Comparison of ENCODE assay signal across 31 cellular contexts in the genomic region with DNA sequence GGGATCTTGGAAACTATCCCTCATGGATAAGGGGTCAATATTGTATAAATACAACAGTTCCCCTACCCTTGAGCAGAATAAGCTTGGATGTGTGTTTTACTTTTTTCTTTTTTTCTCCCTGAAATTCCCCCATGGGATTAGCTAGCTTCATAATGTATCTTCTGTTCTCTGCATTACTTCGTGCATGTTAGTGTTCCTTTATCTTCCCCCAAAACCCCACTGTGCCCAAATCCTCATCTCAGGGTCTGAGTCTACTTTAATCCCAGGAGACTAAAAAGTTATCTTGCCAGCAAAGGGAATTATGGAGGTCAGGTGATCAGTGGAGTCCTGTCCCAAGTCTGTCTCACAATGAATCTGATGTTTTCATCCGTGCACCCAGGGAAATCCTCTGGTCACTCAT.
"Had no signal": no experiment of that assay in that cellular context is flagged by ENCODE, and none has a peak within 500 bp of the region (broad histone marks: within the 10 kb centered on the region; RNA-seq: fewer than 3 reads in every experiment).

No MANE protein-coding gene starts in this region.

- ATAC-seq: activated CD8-positive, alpha-beta T cell treated with anti-CD3 and anti-CD28 coated beads for 36 hours; activated naive CD4-positive, alpha-beta T cell treated with anti-CD3 and anti-CD28 coated beads, Interleukin-2, amount 50 U/mL, for 72 hours; activated T-cell treated with anti-CD3 and anti-CD28 coated beads, Interleukin-2, amount 50 U/mL, for 4 hours; activated T-cell treated with anti-CD3 and anti-CD28 coated beads, Interleukin-2, amount 50 U/mL, for 72 hours; activated T-helper 17 cell treated with anti-CD3 and anti-CD28 coated beads, Interleukin-2, amount 50 U/mL, for 72 hours; body of pancreas had no signal

- H3K27ac ChIP-seq: adrenal gland, body of pancreas, brain microvascular endothelial cell, cardiac muscle cell, VCaP had no signal

- H3K4me3 ChIP-seq: adrenal gland, body of pancreas, cardiac muscle cell had no signal

- DNase-seq: activated B cell treated with CpG ODN at 0.5 μM for 24 hours; activated CD4-positive, alpha-beta memory T cell treated with anti-CD3 and anti-CD28 coated beads for 36 hours; activated CD4-positive, alpha-beta T cell treated with anti-CD3 and anti-CD28 coated beads for 4 hours; activated CD4-positive, alpha-beta T cell treated with anti-CD3 and anti-CD28 coated beads, Interleukin-2, amount 10 ng/mL, durations not matched to agents 24 days and 14 days; activated CD4-positive, alpha-beta T cell treated with anti-CD3 and anti-CD28 coated beads, Interleukin-2, amount 50 U/mL, for 1 hour; activated CD4-positive, alpha-beta T cell treated with anti-CD3 and anti-CD28 coated beads, Interleukin-2, amount 50 U/mL, for 4 hours; activated CD4-positive, CD25-positive, alpha-beta regulatory T cell treated with anti-CD3 and anti-CD28 coated beads, Interleukin-2, amount 50 U/mL, for 72 hours; activated CD8-positive, alpha-beta memory T cell treated with anti-CD3 and anti-CD28 coated beads, Interleukin-2, amount 50 U/mL, for 4 hours; activated CD8-positive, alpha-beta T cell treated with anti-CD3 and anti-CD28 coated beads for 36 hours; activated effector memory CD4-positive, alpha-beta T cell treated with anti-CD3 and anti-CD28 coated beads, Interleukin-2, amount 50 U/mL, for 16 hours; activated gamma-delta T cell treated with Interleukin-2 at 50 U/mL for 16 hours; activated naive CD4-positive, alpha-beta T cell; activated naive CD4-positive, alpha-beta T cell treated with anti-CD3 and anti-CD28 coated beads for 36 hours; activated naive CD4-positive, alpha-beta T cell treated with anti-CD3 and anti-CD28 coated beads, Interleukin-2, amount 50 U/mL, for 16 hours; activated naive CD8-positive, alpha-beta T cell treated with anti-CD3 and anti-CD28 coated beads for 36 hours; activated T-cell treated with anti-CD3 and anti-CD28 coated beads for 4 hours; activated T-cell treated with anti-CD3 and anti-CD28 coated beads, Interleukin-2, amount 50 U/mL, for 1 hour; activated T-cell treated with anti-CD3 and anti-CD28 coated beads, Interleukin-2, amount 50 U/mL, for 4 hours; activated T-cell treated with anti-CD3 and anti-CD28 coated beads, Interleukin-2, amount 50 U/mL, for 72 hours; adrenal gland; amniotic stem cell; aorta; body of pancreas; brain microvascular endothelial cell; cerebellar nuclear complex; T-helper 2 cell; T-helper 9 cell had no signal

- H3K27me3 ChIP-seq: adrenal gland, body of pancreas, brain microvascular endothelial cell, cardiac muscle cell had no signal

- H3K4me1 ChIP-seq: adrenal gland, body of pancreas had no signal

- H3K36me3 ChIP-seq: adrenal gland, brain microvascular endothelial cell, cardiac muscle cell had no signal

- H3K9me3 ChIP-seq: adrenal gland, body of pancreas had no signal
